7 cellular contexts compared by ENCODE assay signal in the genomic region with DNA sequence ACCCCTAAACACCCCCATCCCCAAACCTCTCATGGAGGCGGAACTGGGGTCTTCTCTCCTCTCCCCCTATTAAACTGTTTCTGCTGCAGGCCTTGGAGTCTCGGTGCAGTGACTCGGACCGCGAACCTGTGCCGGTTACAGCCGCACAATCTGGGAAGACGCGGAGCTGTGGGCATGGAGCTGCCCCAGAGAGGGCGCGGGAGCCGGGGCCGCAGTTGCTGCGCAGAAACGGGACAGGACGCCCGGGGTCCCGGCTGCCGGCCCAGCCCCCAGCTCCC. TPM values are rescaled to one million over a fixed set of nuclear protein-coding genes. Genes with fewer than 3 reads are reported as not detected.
DNase-seq lines count a peak whose midpoint lies in the region; ATAC-seq and TF ChIP-seq lines count a peak whose summit lies in the region.

No MANE protein-coding gene starts in this region.

- no peaks in the 10 kb centered on the region for H3K9me3 Mint-ChIP-seq in stimulated activated naive CD8-positive, alpha-beta T cell treated with anti-CD3 and anti-CD28 coated beads, Interleukin-15, Interleukin-2, amounts not matched to agents 100 ng/mL and 50 ng/mL, for 24 hours

- peak; percentile 14 for DNase-seq in GM19240 (ENCODE audit: insufficient read length, low spot score)
- no peak for DNase-seq in Jurkat, Clone E6-1 (ENCODE audit: low read depth, low spot score)
- DNase-seq in body of pancreas, result peak in 3 of 4 donors; percentile 26 to 53 (median 38)
- DNase-seq in iris pigment epithelial cell (ENCODE audit: low read depth), result peak; percentile 34
- no peak for DNase-seq in D341Med (ENCODE audit: low spot score)
- no peak for DNase-seq in NCI-H1417 treated with DMSO at 0.1 percent for 48 hours (lab: John Stamatoyannopoulos, UW)

- peaks cover 16% of the 10 kb centered on the region for H3K4me1 ChIP-seq in body of pancreas

- no peak for TF ChIP-seq POLR2A in body of pancreas (IDR thresholded peaks at IDR 0.05)

- peaks cover 20% of the 10 kb centered on the region for H3K4me1 Mint-ChIP-seq in stimulated activated naive CD8-positive, alpha-beta T cell treated with anti-CD3 and anti-CD28 coated beads, Interleukin-15, Interleukin-2, amounts not matched to agents 100 ng/mL and 50 ng/mL, for 24 hours (ENCODE audit: low read depth)

- ATAC-seq in body of pancreas, result peak; percentile 57

- peak overlapping the region; percentile 70 for H3K4me3 ChIP-seq in Jurkat, Clone E6-1 (ENCODE audit: low read length)
- peak overlapping the region; percentile 81 to 88 for H3K4me3 ChIP-seq in body of pancreas

- H3K36me3 ChIP-seq in body of pancreas (replicated peaks in 1 of 2; ENCODE audit: insufficient read depth in 1 of 2, low read depth in 2 of 2), result no peaks in the 10 kb centered on the region

- no peaks in the 10 kb centered on the region for H3K36me3 Mint-ChIP-seq in stimulated activated naive CD8-positive, alpha-beta T cell treated with anti-CD3 and anti-CD28 coated beads, Interleukin-15, Interleukin-2, amounts not matched to agents 100 ng/mL and 50 ng/mL, for 24 hours (ENCODE audit: low read depth)

- H3K27me3 Mint-ChIP-seq in stimulated activated naive CD8-positive, alpha-beta T cell treated with anti-CD3 and anti-CD28 coated beads, Interleukin-15, Interleukin-2, amounts not matched to agents 100 ng/mL and 50 ng/mL, for 24 hours, result no peaks in the 10 kb centered on the region

- 1% methylated on average over 19 of the region's 19 CpGs; no CpG with 5 or more reads in 1 of the 2 donors for WGBS in body of pancreas, 2 donors

- intact Hi-C loops in body of pancreas (cut with DNase I), result no loop called here

- H3K4me3 Mint-ChIP-seq in stimulated activated naive CD8-positive, alpha-beta T cell treated with anti-CD3 and anti-CD28 coated beads, Interleukin-15, Interleukin-2, amounts not matched to agents 100 ng/mL and 50 ng/mL, for 24 hours, result peak overlapping the region; percentile 90

- H3K9me3 ChIP-seq in body of pancreas, result no peaks in the 10 kb centered on the region

- H3K27ac Mint-ChIP-seq in stimulated activated naive CD8-positive, alpha-beta T cell treated with anti-CD3 and anti-CD28 coated beads, Interleukin-15, Interleukin-2, amounts not matched to agents 100 ng/mL and 50 ng/mL, for 24 hours, result peak overlapping the region; percentile 5

- H3K27ac ChIP-seq in body of pancreas, result peak overlapping the region; percentile 76 to 93 (median 88)

- H3K27me3 ChIP-seq in body of pancreas, result no peaks in the 10 kb centered on the region

- TF ChIP-seq CTCF in body of pancreas (IDR thresholded peaks at IDR 0.05), result no peak

RNA-seq across cellular contexts. Expression of a gene that starts 0.5 kb away (rescaled TPM):
- not detected for polyA plus RNA-seq in Jurkat, Clone E6-1 (2012; ENCODE audit: insufficient read depth, insufficient read length)
- 1 to 10 TPM in 1 of 2 donors, under 1 TPM in 1; 0.66 to 2.9 TPM for total RNA-seq in body of pancreas

RNA-seq across cellular contexts. Expression of a gene that starts 31.6 kb away (rescaled TPM):
- 3.3 TPM for polyA plus RNA-seq in Jurkat, Clone E6-1 (2012; ENCODE audit: insufficient read depth, insufficient read length)
- 1 to 10 TPM in 1 of 2 donors, under 1 TPM in 1; 0.99 to 6.0 TPM for total RNA-seq in body of pancreas

RNA-seq across cellular contexts. Expression of a gene that starts 36.0 kb away (rescaled TPM):
- 3.8 TPM for polyA plus RNA-seq in Jurkat, Clone E6-1 (2012; ENCODE audit: insufficient read depth, insufficient read length)
- total RNA-seq in body of pancreas, result 1 to 10 TPM; 4.2 to 4.6 TPM

Comparison
In these comparisons a context has a peak if more than half of its experiments do, and no peak if none do; other contexts are left out.
1. DNase-seq: peak in GM19240 (single experiment), body of pancreas (3 of 4) and iris pigment epithelial cell (single experiment); none in Jurkat, Clone E6-1 (single experiment), D341Med (single experiment) and NCI-H1417 treated with DMSO at 0.1 percent for 48 hours (single experiment).